1 cellular context compared by ENCODE assay signal in the genomic region with DNA sequence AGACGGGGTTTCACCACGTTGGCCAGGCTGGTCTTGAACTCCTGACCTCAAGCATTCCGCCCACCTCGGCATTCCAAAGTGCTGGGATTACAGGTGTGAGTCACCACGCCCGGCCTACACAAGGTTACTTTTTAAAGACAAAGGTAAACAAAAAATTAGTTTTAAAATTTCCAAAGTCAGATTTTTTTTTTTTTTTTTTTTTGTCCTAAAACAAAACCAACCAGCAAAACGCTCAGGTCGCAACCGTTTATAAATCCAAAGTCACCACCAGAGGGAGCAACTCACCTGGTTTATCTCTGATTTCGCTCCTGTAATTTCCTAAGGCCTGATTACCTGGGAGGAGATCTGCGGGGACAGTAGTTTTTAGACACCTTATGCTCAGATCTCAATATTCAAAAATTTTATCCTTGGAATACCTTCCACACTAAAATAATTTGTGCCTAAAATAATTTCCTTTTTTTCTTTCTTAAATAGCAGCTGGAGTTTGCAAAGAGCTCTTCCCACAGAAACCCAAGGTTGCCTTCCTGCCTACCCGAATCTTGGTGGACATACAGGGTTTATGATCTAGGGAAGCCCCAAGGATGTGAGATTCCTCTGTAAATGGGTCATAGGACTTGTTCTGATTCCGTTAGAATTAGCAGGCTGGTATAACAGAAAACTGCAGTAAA.
TF ChIP-seq lines count a peak whose summit lies in the region.

No MANE protein-coding gene starts in this region.

TF ChIP-seq in GM23338, 12 proteins besides CTCF, POLR2A, EP300 and RAD21:
- TF ChIP-seq STAT1 (IDR thresholded peaks at IDR 0.05; ENCODE audit: unreplicated experiment) (no peak), EZH2 (IDR thresholded peaks at IDR 0.05; ENCODE audit: low read depth, unreplicated experiment) (no peak), POLR2AphosphoS5 (IDR thresholded peaks at IDR 0.05; ENCODE audit: low read depth) (no peak), ZNF114 (CRISPR knock-in tag; IDR thresholded peaks at IDR 0.05) (no peak)
